In genomic region chr2:1591978-1592907, GRCh38 we compare ENCODE assay signal across 9 cellular contexts.
DNase-seq lines count a peak whose midpoint lies in the region; ATAC-seq and TF ChIP-seq lines count a peak whose summit lies in the region.
"Had no signal": no experiment of that assay in that cellular context is flagged by ENCODE, and none has a peak within 500 bp of the region (broad histone marks: within the 10 kb centered on the region; RNA-seq: fewer than 3 reads in every experiment).

No MANE protein-coding gene starts in this region.

- peaks cover 0 to 36% (median 8%) of the 10 kb centered on the region in 11 experiments; a peak in 7 of 22 replicates for H4K20me1 ChIP-seq in BLaER1 treated with 17β-estradiol and CSF1 and Interleukin-3, amounts not matched to agents 10 nM and 100 nM
- H4K20me1 ChIP-seq in osteoblast (ENCODE audit: insufficient read depth, low read length) = peaks cover 5% of the 10 kb centered on the region

- H3K27me3 ChIP-seq in BLaER1 treated with 17β-estradiol and CSF1 and Interleukin-3, amounts not matched to agents 10 nM and 100 nM = peaks cover 0 to 40% (median 0%) of the 10 kb centered on the region in 11 experiments; a peak in 7 of 22 replicates
- H3K27me3 ChIP-seq in SJCRH30 = no peaks in the 10 kb centered on the region
- H3K27me3 ChIP-seq in osteoblast (ENCODE audit: insufficient read depth, low read length) = no peaks in the 10 kb centered on the region

- 0 out of 22 replicates have a peak, but pooled peaks cover 0 to 4% (median 0%) of the 10 kb centered on the region in 11 experiments for H3K9me3 ChIP-seq in BLaER1 treated with 17β-estradiol and CSF1 and Interleukin-3, amounts not matched to agents 10 nM and 100 nM (replicated peaks in 1 of 11)
- no peaks in the 10 kb centered on the region for H3K9me3 ChIP-seq in SJCRH30 (replicated peaks)
- H3K9me3 ChIP-seq in osteoblast (ENCODE audit: low read depth, low read length) = no peaks in the 10 kb centered on the region

- no peaks in the 10 kb centered on the region for H3K36me3 ChIP-seq in BLaER1 treated with 17β-estradiol and CSF1 and Interleukin-3, amounts not matched to agents 10 nM and 100 nM
- no peaks in the 10 kb centered on the region for H3K36me3 ChIP-seq in SJCRH30
- H3K36me3 ChIP-seq in osteoblast (ENCODE audit: insufficient read depth, low read length) = no peaks in the 10 kb centered on the region

- H3K9me3 Mint-ChIP-seq in glutamatergic neuron (ENCODE audit: unreplicated experiment) = peaks cover 28% of the 10 kb centered on the region
- no peaks in the 10 kb centered on the region for H3K9me3 Mint-ChIP-seq in activated T-helper 2 cell treated with anti-CD3 and anti-CD28 coated beads, Interferon-gamma antibody, Interleukin-2, Interleukin-4, amounts not matched to agents 10 μg/mL and 5 μg/mL and 100 μg/mL, durations not matched to agents 14 hours and 24 hours and 36 hours

- H3K4me2 ChIP-seq in BLaER1 treated with 17β-estradiol and CSF1 and Interleukin-3, amounts not matched to agents 10 nM and 100 nM = peak overlapping the region; percentile 19 to 86 (median 66); a peak in 21 of 22 replicates
- H3K4me2 ChIP-seq in osteoblast (ENCODE audit: insufficient read depth, low read length) = peak overlapping the region; percentile 53
- H3K4me2 ChIP-seq: KMS-11 had no signal

- no peaks in the 10 kb centered on the region for H3K79me2 ChIP-seq in osteoblast (ENCODE audit: insufficient read depth, low read length)

- peak overlapping the region; percentile 56 for H2AFZ ChIP-seq in osteoblast (ENCODE audit: low read length)

- TF ChIP-seq CTCF in glutamatergic neuron (IDR thresholded peaks at IDR 0.05; ENCODE audit: partially characterized antibody, unreplicated experiment) (peak; percentile 54), osteoblast (IDR thresholded peaks at IDR 0.05; ENCODE audit: extremely low read depth, low read depth, low read length) (peak; percentile 72)

- peak overlapping the region; percentile 16 for H3K4me3 Mint-ChIP-seq in glutamatergic neuron (ENCODE audit: unreplicated experiment)
- H3K4me3 Mint-ChIP-seq in activated T-helper 2 cell treated with anti-CD3 and anti-CD28 coated beads, Interferon-gamma antibody, Interleukin-2, Interleukin-4, amounts not matched to agents 10 μg/mL and 5 μg/mL and 100 μg/mL, durations not matched to agents 14 hours and 24 hours and 36 hours (ENCODE audit: low read depth) = no peak overlapping the region

- no peak overlapping the region for H3K27ac Mint-ChIP-seq in glutamatergic neuron (ENCODE audit: unreplicated experiment)
- no peak overlapping the region for H3K27ac Mint-ChIP-seq in activated T-helper 2 cell treated with anti-CD3 and anti-CD28 coated beads, Interferon-gamma antibody, Interleukin-2, Interleukin-4, amounts not matched to agents 10 μg/mL and 5 μg/mL and 100 μg/mL, durations not matched to agents 14 hours and 24 hours and 36 hours

- H3K27ac ChIP-seq in BLaER1 treated with 17β-estradiol and CSF1 and Interleukin-3, amounts not matched to agents 10 nM and 100 nM = no peak overlapping the region
- H3K27ac ChIP-seq in SJCRH30 (0 out of 2 replicates have a peak overlapping the region, but pooled peaks have one; percentile 10), osteoblast (ENCODE audit: low read depth, low read length) (peak overlapping the region; percentile 53)
- H3K27ac ChIP-seq: KMS-11 had no signal

- peaks cover 20% of the 10 kb centered on the region for H3K27me3 Mint-ChIP-seq in glutamatergic neuron (ENCODE audit: unreplicated experiment)
- peaks cover 5% of the 10 kb centered on the region for H3K27me3 Mint-ChIP-seq in activated T-helper 2 cell treated with anti-CD3 and anti-CD28 coated beads, Interferon-gamma antibody, Interleukin-2, Interleukin-4, amounts not matched to agents 10 μg/mL and 5 μg/mL and 100 μg/mL, durations not matched to agents 14 hours and 24 hours and 36 hours (ENCODE audit: low read depth)

- intact Hi-C loops in activated T-helper 2 cell treated with anti-CD3 and anti-CD28 coated beads, Interferon-gamma antibody, Interleukin-2, Interleukin-4, amounts not matched to agents 10 μg/mL and 5 μg/mL and 100 μg/mL, durations not matched to agents 14 hours and 24 hours and 36 hours (cut with micrococcal nuclease) = no loop called here

- no peak overlapping the region for H3K4me3 ChIP-seq in BLaER1 treated with 17β-estradiol and CSF1 and Interleukin-3, amounts not matched to agents 10 nM and 100 nM
- peak overlapping the region; percentile 28 for H3K4me3 ChIP-seq in SJCRH30
- H3K4me3 ChIP-seq in osteoblast (ENCODE audit: insufficient read depth, low read length) = peak overlapping the region; percentile 23

- DNase-seq in SJCRH30 (peak; percentile 93 to 96), glutamatergic neuron (peak; percentile 81), osteoblast (ENCODE audit: insufficient read length, low spot score, missing footprints) (peak; percentile 95), SIG-M5 treated with dmso at 0.1 percent for 504 hours (lab: John Stamatoyannopoulos, UW; ENCODE audit: unreplicated experiment) (no peak), NCI-H2196 (lab: John Stamatoyannopoulos, UW; ENCODE audit: unreplicated experiment) (no peak)
- no peak for DNase-seq in activated T-helper 2 cell treated with anti-CD3 and anti-CD28 coated beads, Interferon-gamma antibody, Interleukin-2, Interleukin-4, amounts not matched to agents 10 μg/mL and 5 μg/mL and 100 μg/mL, durations not matched to agents 14 hours and 24 hours and 36 hours (ENCODE audit: low spot score)

- H3K36me3 Mint-ChIP-seq in glutamatergic neuron (ENCODE audit: unreplicated experiment) = no peaks in the 10 kb centered on the region
- H3K36me3 Mint-ChIP-seq in activated T-helper 2 cell treated with anti-CD3 and anti-CD28 coated beads, Interferon-gamma antibody, Interleukin-2, Interleukin-4, amounts not matched to agents 10 μg/mL and 5 μg/mL and 100 μg/mL, durations not matched to agents 14 hours and 24 hours and 36 hours (ENCODE audit: low read depth) = no peaks in the 10 kb centered on the region

- 0 out of 22 replicates have a peak overlapping the region, but pooled peaks of 1 of the 11 experiments have one; percentile 8 for H3K9ac ChIP-seq in BLaER1 treated with 17β-estradiol and CSF1 and Interleukin-3, amounts not matched to agents 10 nM and 100 nM
- H3K9ac ChIP-seq: KMS-11 had no signal

- H3K4me1 ChIP-seq in BLaER1 treated with 17β-estradiol and CSF1 and Interleukin-3, amounts not matched to agents 10 nM and 100 nM = peaks cover 45 to 71% (median 67%) of the 10 kb centered on the region in 10 experiments
- H3K4me1 ChIP-seq in SJCRH30 (peaks cover 51% of the 10 kb centered on the region), osteoblast (ENCODE audit: insufficient read depth, low read length) (peaks cover 36% of the 10 kb centered on the region)

- no peak for ATAC-seq in HG02840 (IDR thresholded peaks at IDR 0.05; ENCODE audit: low FRiP score, unreplicated experiment)

- peaks cover 31% of the 10 kb centered on the region for H3K4me1 Mint-ChIP-seq in glutamatergic neuron (ENCODE audit: low read depth, unreplicated experiment)
- H3K4me1 Mint-ChIP-seq in activated T-helper 2 cell treated with anti-CD3 and anti-CD28 coated beads, Interferon-gamma antibody, Interleukin-2, Interleukin-4, amounts not matched to agents 10 μg/mL and 5 μg/mL and 100 μg/mL, durations not matched to agents 14 hours and 24 hours and 36 hours (ENCODE audit: low read depth) = peaks cover 2% of the 10 kb centered on the region

Comparison
In these comparisons a context has a peak if more than half of its experiments do, and no peak if none do; other contexts are left out.
1. H3K27ac ChIP-seq: peak in SJCRH30 (single experiment) and osteoblast (single experiment); none in BLaER1 treated with 17β-estradiol and CSF1 and Interleukin-3, amounts not matched to agents 10 nM and 100 nM (0 of 11).
2. H3K4me3 ChIP-seq: peak in SJCRH30 (single experiment) and osteoblast (single experiment); none in BLaER1 treated with 17β-estradiol and CSF1 and Interleukin-3, amounts not matched to agents 10 nM and 100 nM (0 of 10).
3. DNase-seq: peak in SJCRH30 (2 of 2), glutamatergic neuron (single experiment) and osteoblast (single experiment); none in activated T-helper 2 cell treated with anti-CD3 and anti-CD28 coated beads, Interferon-gamma antibody, Interleukin-2, Interleukin-4, amounts not matched to agents 10 μg/mL and 5 μg/mL and 100 μg/mL, durations not matched to agents 14 hours and 24 hours and 36 hours (single experiment), SIG-M5 treated with dmso at 0.1 percent for 504 hours (single experiment) and NCI-H2196 (single experiment).